Comparison of ENCODE assay signal across 28 cellular contexts in the genomic region with DNA sequence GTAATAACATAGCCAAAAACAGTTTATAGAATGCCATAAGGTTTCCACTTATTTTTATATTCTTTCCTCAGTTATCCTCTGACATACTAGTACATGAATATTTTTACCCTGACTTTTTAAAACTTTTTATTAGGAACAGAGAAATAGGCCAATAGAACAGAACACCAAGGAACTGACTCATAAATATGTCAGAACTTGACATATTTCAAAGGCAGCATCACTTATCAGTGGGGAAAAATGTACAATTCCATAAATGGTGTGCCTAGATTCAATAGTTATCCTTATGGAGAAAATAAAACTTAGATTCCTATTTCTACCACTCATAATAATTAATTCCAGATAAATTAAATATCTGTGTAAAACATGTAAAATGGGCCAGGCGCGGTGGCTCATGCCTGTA. TPM values are rescaled to one million over a fixed set of nuclear protein-coding genes. Genes with fewer than 3 reads are reported as not detected.
DNase-seq lines count a peak whose midpoint lies in the region; ATAC-seq and TF ChIP-seq lines count a peak whose summit lies in the region.
"Had no signal": no experiment of that assay in that cellular context is flagged by ENCODE, and none has a peak within 500 bp of the region (broad histone marks: within the 10 kb centered on the region; RNA-seq: fewer than 3 reads in every experiment).

No MANE protein-coding gene starts in this region.

- H3K27ac ChIP-seq in ACC112 (ENCODE audit: low read depth, low read length) (peak overlapping the region; percentile 69), SK-N-SH (ENCODE audit: low read depth in 2 of 2, low read length in 1 of 2) (peak overlapping the region in 1 of 2 experiments; percentile 50; a peak in 2 of 4 replicates)
- H3K27ac ChIP-seq: 22Rv1, adrenal gland, C4-2B, gastrocnemius medialis, sigmoid colon, SK-N-MC, transverse colon had no signal

- peaks cover 14% of the 10 kb centered on the region for H3F3A ChIP-seq in SK-N-SH (replicated peaks; ENCODE audit: insufficient read depth)

- H3K9ac ChIP-seq in SK-N-SH, result no peak overlapping the region

- TF ChIP-seq EP300 in SK-N-SH (IDR thresholded peaks at IDR 0.05; ENCODE audit: borderline replicate concordance in 1 of 2, low read depth in 1 of 2, low read length in 1 of 2), result no peak

- H3K4me1 Mint-ChIP-seq in osteocyte (ENCODE audit: unreplicated experiment), result peaks cover 44% of the 10 kb centered on the region
- peaks cover 15 to 17% (median 16%) of the 10 kb centered on the region in 3 donors for H3K4me1 Mint-ChIP-seq in T-cell
- peaks cover 26% of the 10 kb centered on the region for H3K4me1 Mint-ChIP-seq in activated T-cell treated with anti-CD3 and anti-CD28 coated beads, Interleukin-2, amount 50 U/mL, for 24 hours (ENCODE audit: low read depth)

- H3K4me3 Mint-ChIP-seq in osteocyte (ENCODE audit: unreplicated experiment) (no peak overlapping the region), T-cell (no peak overlapping the region)
- no peak overlapping the region for H3K4me3 Mint-ChIP-seq in activated T-cell treated with anti-CD3 and anti-CD28 coated beads, Interleukin-2, amount 50 U/mL, for 24 hours
- H3K4me3 Mint-ChIP-seq: activated CD8-positive, alpha-beta T cell treated with anti-CD3 and anti-CD28 coated beads for 36 hours; activated naive CD4-positive, alpha-beta T cell treated with anti-CD3 and anti-CD28 coated beads, Interleukin-2, amount 10 ng/mL, durations not matched to agents 7 days and 5 days; activated T-helper 17 cell treated with anti-CD3 and anti-CD28 coated beads, Interleukin-2, amount 50 U/mL, for 72 hours; IgD-negative memory B cell had no signal

- TF ChIP-seq RAD21 in SK-N-SH (IDR thresholded peaks at IDR 0.05; ENCODE audit: low read length), result no peak

- H3K4me3 ChIP-seq in ACC112 (ENCODE audit: low read depth, low read length) (no peak overlapping the region), SK-N-SH (ENCODE audit: low read depth in 2 of 2, low read length in 1 of 2) (no peak overlapping the region)
- H3K4me3 ChIP-seq: adrenal gland, gastrocnemius medialis, sigmoid colon, SK-N-MC, transverse colon had no signal

- peaks cover 28% of the 10 kb centered on the region; the same call in 1 of the 2 replicates for H3K36me3 ChIP-seq in ACC112 (ENCODE audit: insufficient read depth, low read length)
- H3K36me3 ChIP-seq in SK-N-SH (replicated peaks in 1 of 2; ENCODE audit: control insufficient read depth in 1 of 2, insufficient read depth in 2 of 2, low read length in 1 of 2), result peaks cover 28 to 35% of the 10 kb centered on the region in 2 experiments
- H3K36me3 ChIP-seq: adrenal gland, gastrocnemius medialis had no signal

- POLR2A ChIA-PET in SK-N-SH (lab: Yijun Ruan, JAX) (no interaction called here), T-cell (lab: Charles Lee) (no interaction called here)

- H3K27ac Mint-ChIP-seq in osteocyte (ENCODE audit: unreplicated experiment) (peak overlapping the region; percentile 25), T-cell (no peak overlapping the region)
- no peak overlapping the region for H3K27ac Mint-ChIP-seq in activated T-cell treated with anti-CD3 and anti-CD28 coated beads, Interleukin-2, amount 50 U/mL, for 24 hours
- H3K27ac Mint-ChIP-seq: activated CD8-positive, alpha-beta T cell treated with anti-CD3 and anti-CD28 coated beads for 36 hours; activated naive CD4-positive, alpha-beta T cell treated with anti-CD3 and anti-CD28 coated beads, Interleukin-2, amount 10 ng/mL, durations not matched to agents 7 days and 5 days; activated T-helper 17 cell treated with anti-CD3 and anti-CD28 coated beads, Interleukin-2, amount 50 U/mL, for 72 hours; IgD-negative memory B cell had no signal

- peaks cover 40% of the 10 kb centered on the region for H3K79me2 ChIP-seq in ACC112 (ENCODE audit: control insufficient read depth, insufficient read depth, low read length, unreplicated experiment)
- peaks cover 2% of the 10 kb centered on the region; the same call in 1 of the 2 replicates for H3K79me2 ChIP-seq in SK-N-SH (ENCODE audit: insufficient read depth)

- ATAC-seq in T-cell (replicated peaks in 1 of 4), result no peak
- ATAC-seq: activated CD8-positive, alpha-beta T cell treated with anti-CD3 and anti-CD28 coated beads for 36 hours; activated T-helper 17 cell treated with anti-CD3 and anti-CD28 coated beads, Interleukin-2, amount 50 U/mL, for 72 hours; gastrocnemius medialis had no signal

- H3K9me3 Mint-ChIP-seq in osteocyte (ENCODE audit: unreplicated experiment) (no peaks in the 10 kb centered on the region), T-cell (no peaks in the 10 kb centered on the region)
- no peaks in the 10 kb centered on the region for H3K9me3 Mint-ChIP-seq in activated T-cell treated with anti-CD3 and anti-CD28 coated beads, Interleukin-2, amount 50 U/mL, for 24 hours
- H3K9me3 Mint-ChIP-seq: activated CD8-positive, alpha-beta T cell treated with anti-CD3 and anti-CD28 coated beads for 36 hours; activated naive CD4-positive, alpha-beta T cell treated with anti-CD3 and anti-CD28 coated beads, Interleukin-2, amount 10 ng/mL, durations not matched to agents 7 days and 5 days; activated T-helper 17 cell treated with anti-CD3 and anti-CD28 coated beads, Interleukin-2, amount 50 U/mL, for 72 hours; IgD-negative memory B cell had no signal

- TF ChIP-seq CTCF in SK-N-SH (IDR thresholded peaks at IDR 0.05), result no peak
- TF ChIP-seq CTCF in osteocyte (IDR thresholded peaks at IDR 0.05), result no peak

- peaks cover 21% of the 10 kb centered on the region for H3K36me3 Mint-ChIP-seq in osteocyte (ENCODE audit: unreplicated experiment)
- H3K36me3 Mint-ChIP-seq in T-cell, result peaks cover 25% of the 10 kb centered on the region
- peaks cover 71% of the 10 kb centered on the region for H3K36me3 Mint-ChIP-seq in activated T-cell treated with anti-CD3 and anti-CD28 coated beads, Interleukin-2, amount 50 U/mL, for 24 hours (ENCODE audit: low read depth)

- no peak overlapping the region for H3K4me2 ChIP-seq in SK-N-SH

- WGBS in SK-N-SH (ENCODE audit: low lambda C conversion rate), result 96% methylated on average over 2 of the region's 2 CpGs

- DNase-seq in SK-N-SH (no peak), fibroblast of gingiva (ENCODE audit: low read depth) (peak; percentile 6), osteocyte (ENCODE audit: extremely low spot score, unreplicated experiment) (no peak), T-cell (no peak), D341Med (ENCODE audit: low spot score) (no peak), UCSD-AML1 (lab: John Stamatoyannopoulos, UW; ENCODE audit: unreplicated experiment) (no peak)
- DNase-seq in activated T-cell treated with anti-CD3 and anti-CD28 coated beads, Interleukin-2, amount 50 U/mL, for 24 hours, result no peak
- DNase-seq: activated CD8-positive, alpha-beta T cell treated with anti-CD3 and anti-CD28 coated beads for 36 hours; activated naive CD4-positive, alpha-beta T cell treated with anti-CD3 and anti-CD28 coated beads, Interleukin-2, amount 10 ng/mL, durations not matched to agents 7 days and 5 days; adrenal gland; Caco-2; DMS79; effector CD4-positive, alpha-beta T cell; gastrocnemius medialis; kidney glomerular epithelial cell; NCI-H1694; NCI-H510A; sigmoid colon; stimulated activated CD4-positive, alpha-beta T cell treated with anti-CD3 and anti-CD28 coated beads, Interleukin-15, amount 100 ng/mL, for 24 hours; stimulated activated CD4-positive, alpha-beta T cell treated with anti-CD3 and anti-CD28 coated beads, Interleukin-4, amount 100 ng/mL, for 4 hours; transverse colon had no signal

- CTCF ChIA-PET in SK-N-SH (lab: Yijun Ruan, JAX), result no interaction called here
- CTCF ChIA-PET in T-cell (lab: Charles Lee), result no interaction called here

- H4K20me1 ChIP-seq in SK-N-SH (ENCODE audit: insufficient read depth), result no peaks in the 10 kb centered on the region; the same call in 1 of the 2 replicates

- no peaks in the 10 kb centered on the region for H3K9me3 ChIP-seq in SK-N-SH
- H3K9me3 ChIP-seq: adrenal gland, Caco-2, gastrocnemius medialis, sigmoid colon, transverse colon had no signal

- no peaks in the 10 kb centered on the region for H3K9me2 ChIP-seq in SK-N-SH

- H3K4me1 ChIP-seq in ACC112 (ENCODE audit: control insufficient read depth, insufficient read depth, low read length, unreplicated experiment) (peaks cover 30% of the 10 kb centered on the region), SK-N-SH (ENCODE audit: control insufficient read depth in 1 of 2, insufficient read depth in 2 of 2, low read depth in 1 of 2, low read length in 1 of 2) (no peaks in the 10 kb centered on the region; a peak in 1 of 4 replicates)
- H3K4me1 ChIP-seq: gastrocnemius medialis, sigmoid colon, transverse colon had no signal

- H3K27me3 ChIP-seq in ACC112 (ENCODE audit: insufficient read depth, low read length) (no peaks in the 10 kb centered on the region), SK-N-SH (ENCODE audit: insufficient read depth) (no peaks in the 10 kb centered on the region)
- H3K27me3 ChIP-seq: adrenal gland, gastrocnemius medialis, sigmoid colon, transverse colon had no signal

- H3K27me3 Mint-ChIP-seq in osteocyte (ENCODE audit: unreplicated experiment) (no peaks in the 10 kb centered on the region), T-cell (no peaks in the 10 kb centered on the region)
- H3K27me3 Mint-ChIP-seq in activated T-cell treated with anti-CD3 and anti-CD28 coated beads, Interleukin-2, amount 50 U/mL, for 24 hours, result no peaks in the 10 kb centered on the region
- H3K27me3 Mint-ChIP-seq: activated CD8-positive, alpha-beta T cell treated with anti-CD3 and anti-CD28 coated beads for 36 hours; activated naive CD4-positive, alpha-beta T cell treated with anti-CD3 and anti-CD28 coated beads, Interleukin-2, amount 10 ng/mL, durations not matched to agents 7 days and 5 days; activated T-helper 17 cell treated with anti-CD3 and anti-CD28 coated beads, Interleukin-2, amount 50 U/mL, for 72 hours; IgD-negative memory B cell; progenitor cell of endocrine pancreas had no signal

- no peak overlapping the region for H2AFZ ChIP-seq in ACC112 (ENCODE audit: low read length, unreplicated experiment)
- no peak overlapping the region for H2AFZ ChIP-seq in SK-N-SH (ENCODE audit: low read depth)

TF ChIP-seq in SK-N-SH, 30 proteins besides CTCF, POLR2A, EP300 and RAD21 (continues in another document):
- TF ChIP-seq NFIC (IDR thresholded peaks at IDR 0.05; ENCODE audit: borderline replicate concordance) (no peak), FOSL2 (IDR thresholded peaks at IDR 0.05; ENCODE audit: borderline replicate concordance, low read depth) (peak; percentile 37; the same call in 1 of the 2 replicates), FOXJ3 (CRISPR knock-in tag; IDR thresholded peaks at IDR 0.05) (no peak), FOXM1 (IDR thresholded peaks at IDR 0.05; ENCODE audit: low read depth) (no peak), JUND (IDR thresholded peaks at IDR 0.05) (peak; percentile 29), CHD2 (IDR thresholded peaks at IDR 0.05; ENCODE audit: low read length, partially characterized antibody) (no peak), RCOR1 (IDR thresholded peaks at IDR 0.05; ENCODE audit: low read length) (no peak)

RNA-seq across cellular contexts. Expression of gene STARD4, which starts 9.4 kb away (rescaled TPM):
- polyA plus RNA-seq in SK-N-SH (2012; rRNA removed), result 10.0 and 11.0 TPM in 2 replicates
- polyA plus RNA-seq in SK-N-SH (2012; cell fraction: cytosol; rRNA removed), result 13.2 and 16.1 TPM in 2 replicates
- 8.9 and 18.8 TPM in 2 replicates for polyA plus RNA-seq in SK-N-SH (2012; cell fraction: nucleus; rRNA removed)
- 24.8 and 29.7 TPM in 2 replicates for total RNA-seq in osteocyte
- 10 to 100 TPM; 10.2 to 16.5 (median 12.0) TPM for total RNA-seq in T-cell
